8 cellular contexts compared by ENCODE assay signal in the genomic region with DNA sequence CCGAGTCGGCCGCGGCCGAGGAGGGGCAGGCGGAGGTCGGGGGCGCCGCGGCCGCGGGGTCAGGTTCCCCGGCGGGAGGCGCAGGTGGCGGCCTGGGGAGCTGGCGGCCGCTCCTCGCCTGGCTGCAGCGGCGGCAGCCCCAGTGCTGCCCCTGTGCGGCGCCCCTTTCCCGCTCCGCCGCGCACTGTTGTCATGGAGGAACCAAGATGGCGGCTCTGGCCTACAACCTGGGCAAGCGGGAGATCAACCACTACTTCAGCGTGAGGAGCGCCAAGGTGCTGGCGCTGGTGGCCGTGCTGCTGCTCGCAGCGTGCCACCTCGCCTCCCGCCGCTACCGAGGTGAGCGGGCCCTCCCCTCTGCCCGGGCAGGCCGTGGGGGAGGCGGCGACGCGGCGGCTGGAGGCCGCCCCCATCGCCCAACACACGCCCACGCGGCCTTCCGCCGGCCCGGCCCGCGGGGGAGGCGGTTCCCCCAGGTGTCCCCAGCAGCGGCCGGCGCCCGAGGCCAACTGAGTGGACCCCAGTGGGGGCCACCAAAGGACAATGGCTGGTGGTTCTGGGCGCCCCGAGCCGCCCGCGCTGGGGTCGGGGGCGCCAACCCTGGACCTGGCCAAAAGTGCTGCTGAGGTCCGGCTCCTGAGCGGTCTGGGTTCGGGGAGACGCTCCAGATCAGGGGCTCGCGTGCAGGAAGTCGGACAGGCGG. TPM values are rescaled to one million over a fixed set of nuclear protein-coding genes. Genes with fewer than 3 reads are reported as not detected.
A peak's percentile ranks its signal among the peaks of the same experiment; 100 is the strongest.
DNase-seq lines count a peak whose midpoint lies in the region; ATAC-seq and TF ChIP-seq lines count a peak whose summit lies in the region.

No MANE protein-coding gene starts in this region.

- no peaks in the 10 kb centered on the region for H3K9me3 Mint-ChIP-seq in CD8-positive, alpha-beta T cell
- H3K9me3 Mint-ChIP-seq in effector memory CD8-positive, alpha-beta T cell: no peaks in the 10 kb centered on the region

- H3K4me3 ChIP-seq in CD8-positive, alpha-beta T cell (ENCODE audit: low read depth, low read length): peak overlapping the region; percentile 78

- H3K27me3 Mint-ChIP-seq in CD8-positive, alpha-beta T cell (ENCODE audit: low read depth): no peaks in the 10 kb centered on the region
- no peaks in the 10 kb centered on the region for H3K27me3 Mint-ChIP-seq in effector memory CD8-positive, alpha-beta T cell

- H3K4me1 Mint-ChIP-seq in CD8-positive, alpha-beta T cell (ENCODE audit: low read depth): peaks cover 47% of the 10 kb centered on the region
- H3K4me1 Mint-ChIP-seq in effector memory CD8-positive, alpha-beta T cell (ENCODE audit: low read depth in 2 of 2): peaks cover 23 to 40% of the 10 kb centered on the region in 2 donors

- H3K36me3 Mint-ChIP-seq in CD8-positive, alpha-beta T cell: no peaks in the 10 kb centered on the region
- H3K36me3 Mint-ChIP-seq in effector memory CD8-positive, alpha-beta T cell (ENCODE audit: insufficient read depth): peaks cover 6% of the 10 kb centered on the region

- peak overlapping the region; percentile 94 for H3K27ac Mint-ChIP-seq in CD8-positive, alpha-beta T cell
- peak overlapping the region; percentile 59 to 72 for H3K27ac Mint-ChIP-seq in effector memory CD8-positive, alpha-beta T cell

- no peaks in the 10 kb centered on the region for H3K36me3 ChIP-seq in CD8-positive, alpha-beta T cell (ENCODE audit: insufficient read depth, low read length)

- intact Hi-C loops in CD8-positive, alpha-beta T cell (cut with DNase I, micrococcal nuclease): loop anchor here (1.0 to 5.0 kb wide), 10 partner anchors 63 to 1678 kb away; partner anchors contain the start of genes BET1 (in 2 of the 2), SAMD9 (in 1 of the 2) and VPS50 (in 1 of the 2)

- CTCF ChIA-PET in CD8-positive, alpha-beta T cell (lab: Charles Lee): no interaction called here

- no peaks in the 10 kb centered on the region for H3K27me3 ChIP-seq in CD8-positive, alpha-beta T cell (ENCODE audit: insufficient read depth, low read length)

- peak; percentile 33 to 78 (median 64) for DNase-seq in CD8-positive, alpha-beta T cell
- DNase-seq in NCI-H774 (lab: John Stamatoyannopoulos, UW): peak; percentile 69
- DNase-seq in activated CD8-positive, alpha-beta memory T cell treated with anti-CD3 and anti-CD28 coated beads for 1 hour (ENCODE audit: extremely low read depth in 1 of 2, low read depth in 1 of 2): peak; percentile 22 to 35
- peak; percentile 51 to 56 (median 55) for DNase-seq in effector memory CD8-positive, alpha-beta T cell
- peak; percentile 91 for DNase-seq in mesenteric fat pad (ENCODE audit: low spot score)
- peak; percentile 25 to 37 for DNase-seq in stimulated activated CD8-positive, alpha-beta memory T cell treated with anti-CD3 and anti-CD28 coated beads, Interleukin-15, amount 100 ng/mL, for 4 hours (ENCODE audit: low read depth in 2 of 2)

- H3K9me3 ChIP-seq in CD8-positive, alpha-beta T cell (ENCODE audit: low read length): no peaks in the 10 kb centered on the region

- POLR2A ChIA-PET in CD8-positive, alpha-beta T cell (lab: Charles Lee): interaction anchor here (0.9 to 1.4 kb wide), 2 partner anchors 10 to 148 kb away, joined by 4 read pairs; no protein-coding TSS in a partner anchor

- peak; percentile 75 for ATAC-seq in CD8-positive, alpha-beta T cell
- ATAC-seq in GM19372 (IDR thresholded peaks at IDR 0.05; ENCODE audit: low read depth, unreplicated experiment) (peak; percentile 66), HG03469 (IDR thresholded peaks at IDR 0.05; ENCODE audit: unreplicated experiment) (peak; percentile 66)
- peak; percentile 77 for ATAC-seq in effector memory CD8-positive, alpha-beta T cell (replicated peaks)

- H3K27ac ChIP-seq in CD8-positive, alpha-beta T cell (ENCODE audit: low read depth, low read length): peak overlapping the region; percentile 75

- peak overlapping the region; percentile 87 for H3K4me3 Mint-ChIP-seq in CD8-positive, alpha-beta T cell
- peak overlapping the region in 1 of 2 donors; percentile 78 for H3K4me3 Mint-ChIP-seq in effector memory CD8-positive, alpha-beta T cell

- TF ChIP-seq CTCF in CD8-positive, alpha-beta T cell (IDR thresholded peaks at IDR 0.05): no peak

- H3K4me1 ChIP-seq in CD8-positive, alpha-beta T cell (ENCODE audit: insufficient read depth, low read length): peaks cover 37% of the 10 kb centered on the region

RNA-seq across cellular contexts. Expression of gene CASD1, which starts 0.4 kb away (rescaled TPM):
- 10 to 100 TPM; 15.5 to 19.1 TPM for total RNA-seq in CD8-positive, alpha-beta T cell
- 17.5 TPM for total RNA-seq in mesenteric fat pad

Comparison
In these comparisons a context has a peak if more than half of its experiments do, and no peak if none do; other contexts are left out.
1. Peak in every context shown above with its lines: DNase-seq, ATAC-seq, H3K4me3 ChIP-seq and H3K27ac ChIP-seq.
2. DNase-seq: peak in every context shown above with its lines; median percentile 91 in mesenteric fat pad; 69 in NCI-H774; 64 in CD8-positive, alpha-beta T cell; 55 in effector memory CD8-positive, alpha-beta T cell; 31 in stimulated activated CD8-positive, alpha-beta memory T cell treated with anti-CD3 and anti-CD28 coated beads, Interleukin-15, amount 100 ng/mL, for 4 hours; 28 in activated CD8-positive, alpha-beta memory T cell treated with anti-CD3 and anti-CD28 coated beads for 1 hour.